9 cellular contexts compared by ENCODE assay signal in genomic region chr3:37163262-37164020, GRCh38. TPM values are rescaled to one million over a fixed set of nuclear protein-coding genes. Genes with fewer than 3 reads are reported as not detected.
DNase-seq lines count a peak whose midpoint lies in the region; ATAC-seq, FAIRE-seq and TF ChIP-seq lines count a peak whose summit lies in the region.
"Had no signal": no experiment of that assay in that cellular context is flagged by ENCODE, and none has a peak within 500 bp of the region (broad histone marks: within the 10 kb centered on the region; RNA-seq: fewer than 3 reads in every experiment).

No MANE protein-coding gene starts in this region.

- CTCF ChIA-PET in WTC11 (lab: Charles Lee) = no interaction called here

- H3K4me1 Mint-ChIP-seq in WTC11 = peaks cover 22% of the 10 kb centered on the region

- peaks cover 0 to 16% (median 9%) of the 10 kb centered on the region in 12 donors for H3K4me1 ChIP-seq in heart left ventricle
- H3K4me1 ChIP-seq in pancreas = no peaks in the 10 kb centered on the region

- peak overlapping the region; percentile 93 for H3K27ac Mint-ChIP-seq in WTC11

- FAIRE-seq in pancreas (lab: Jason Lieb, UNC) = no peak
- FAIRE-seq: endometrium had no signal

- no peak for TF ChIP-seq POLR2A in heart left ventricle (IDR thresholded peaks at IDR 0.05)

- no peak overlapping the region for H3K4me3 Mint-ChIP-seq in WTC11

- H3K9me3 ChIP-seq in heart left ventricle (no peaks in the 10 kb centered on the region), pancreas (no peaks in the 10 kb centered on the region)

- H3K27me3 Mint-ChIP-seq in WTC11 (ENCODE audit: low read depth) = no peaks in the 10 kb centered on the region

- H3K36me3 ChIP-seq in heart left ventricle (peaks cover 0 to 44% (median 20%) of the 10 kb centered on the region in 9 donors), pancreas (peaks cover 0 to 3% (median 0%) of the 10 kb centered on the region in 3 donors)

- H3K27me3 ChIP-seq in heart left ventricle (no peaks in the 10 kb centered on the region), pancreas (no peaks in the 10 kb centered on the region)

- H3K4me3 ChIP-seq in HFF-Myc (replicated peaks; ENCODE audit: low read depth, low read length) = peak overlapping the region; percentile 32
- no peak overlapping the region for H3K4me3 ChIP-seq in heart left ventricle
- no peak overlapping the region for H3K4me3 ChIP-seq in pancreas

- peak; percentile 60 for DNase-seq in GF-D8 (lab: John Stamatoyannopoulos, UW)
- peak; percentile 99 for DNase-seq in HFF-Myc (ENCODE audit: extremely low read depth, low read depth)
- DNase-seq in WTC11 (ENCODE audit: low spot score) = peak; percentile 26
- peak; percentile 66 to 67 for DNase-seq in lung microvascular endothelial cell (ENCODE audit: low read depth in 2 of 2)
- DNase-seq in KG1 (lab: John Stamatoyannopoulos, UW) = no peak
- DNase-seq in heart left ventricle = no peak
- DNase-seq in pancreas = no peak
- DNase-seq in NCI-H2029 (lab: John Stamatoyannopoulos, UW) = no peak

- TF ChIP-seq CTCF in HFF-Myc (IDR thresholded peaks at IDR 0.05; ENCODE audit: low read depth, low read length, missing control alignments) = no peak
- no peak for TF ChIP-seq CTCF in WTC11 (IDR thresholded peaks at IDR 0.05)
- no peak for TF ChIP-seq CTCF in heart left ventricle (IDR thresholded peaks at IDR 0.05)
- TF ChIP-seq CTCF in pancreas (IDR thresholded peaks at IDR 0.05) = no peak

- ATAC-seq in WTC11 = peak; percentile 86
- ATAC-seq in heart left ventricle = no peak
- ATAC-seq in pancreas = no peak

- POLR2A ChIA-PET in WTC11 (lab: Charles Lee) = interaction anchor here (0.5 kb wide), 2 partner anchors 9 to 51 kb away, joined by 3 to 5 read pairs; no protein-coding TSS in a partner anchor

- peak overlapping the region in 3 of 12 donors; percentile 12 to 43 (median 22) for H3K27ac ChIP-seq in heart left ventricle
- no peak overlapping the region for H3K27ac ChIP-seq in pancreas

- H3K9me3 Mint-ChIP-seq in WTC11 = no peaks in the 10 kb centered on the region

- H3K36me3 Mint-ChIP-seq in WTC11 = no peaks in the 10 kb centered on the region

- intact Hi-C loops in heart left ventricle (cut with DNase I) = loop anchor here in 1 of 10 donors (5.0 kb wide), 1 partner anchor 51 kb away; no protein-coding TSS in a partner anchor
- intact Hi-C loops in pancreas (cut with DNase I) = no loop called here

- WGBS in heart left ventricle, 4 donors = 64 to 79% (median 73%) methylated on average over 3 of the region's 3 CpGs
- 86 to 90% methylated on average over 3 of the region's 3 CpGs for WGBS in pancreas, 2 donors

TF ChIP-seq in WTC11, 78 proteins besides CTCF, POLR2A, EP300 and RAD21:
- no peak for TF ChIP-seq ZBTB21 (CRISPR knock-in tag; IDR thresholded peaks at IDR 0.05; ENCODE audit: borderline replicate concordance)
- TF ChIP-seq NFE2L1 (CRISPR knock-in tag; IDR thresholded peaks at IDR 0.05) = no peak
- TF ChIP-seq CDX4 (CRISPR knock-in tag; IDR thresholded peaks at IDR 0.05; ENCODE audit: borderline replicate concordance) = no peak
- TF ChIP-seq E2F5 (CRISPR knock-in tag; IDR thresholded peaks at IDR 0.05) = no peak
- TF ChIP-seq RORB (CRISPR knock-in tag; IDR thresholded peaks at IDR 0.05) = no peak
- no peak for TF ChIP-seq SMAD3 (CRISPR knock-in tag; IDR thresholded peaks at IDR 0.05; ENCODE audit: borderline replicate concordance)

RNA-seq across cellular contexts. Expression of gene LRRFIP2, which starts 10.9 kb away (rescaled TPM):
- 23.7 to 24.6 TPM (median 23.7 TPM) in 3 replicates for total RNA-seq in WTC11 (2021)
- 27.2 and 34.7 TPM in 2 replicates for total RNA-seq in lung microvascular endothelial cell
- total RNA-seq in heart left ventricle = 100 to 1,000 TPM in 7 of 9 donors, 10 to 100 TPM in 2; 85.5 to 161 (median 114) TPM
- polyA plus RNA-seq in heart left ventricle = 10 to 100 TPM; 67.7 to 94.4 TPM
- 10 to 100 TPM; 17.7 to 35.7 (median 22.1) TPM for total RNA-seq in pancreas
- polyA plus RNA-seq in pancreas = 10 to 100 TPM; 14.6 to 22.4 TPM

Comparison
In these comparisons a context has a peak if more than half of its experiments do, and no peak if none do; other contexts are left out.
1. DNase-seq: peak in GF-D8 (single experiment), HFF-Myc (single experiment), WTC11 (single experiment) and lung microvascular endothelial cell (2 of 2); none in KG1 (single experiment), heart left ventricle (0 of 5), pancreas (0 of 6) and NCI-H2029 (single experiment).